Comparison of ENCODE assay signal across 10 cellular contexts in genomic region chr15:80480909-80481308, GRCh38.
DNase-seq lines count a peak whose midpoint lies in the region; ATAC-seq and TF ChIP-seq lines count a peak whose summit lies in the region.
"Had no signal": no experiment of that assay in that cellular context is flagged by ENCODE, and none has a peak within 500 bp of the region (broad histone marks: within the 10 kb centered on the region; RNA-seq: fewer than 3 reads in every experiment).

No MANE protein-coding gene starts in this region.

- H3K9me3 ChIP-seq in osteoblast (ENCODE audit: low read depth, low read length) = no peaks in the 10 kb centered on the region

- DNase-seq in AG10803 (ENCODE audit: low read depth) = peak; percentile 97
- peak; percentile 35 to 47 for DNase-seq in SW 1271 (lab: John Stamatoyannopoulos, UW)
- peak; percentile 100 for DNase-seq in fibroblast of the aortic adventitia (ENCODE audit: low read depth)
- peak; percentile 94 for DNase-seq in osteoblast (ENCODE audit: insufficient read length, low spot score, missing footprints)
- DNase-seq in putamen (ENCODE audit: low spot score) = no peak
- no peak for DNase-seq in NCI-H128 (lab: John Stamatoyannopoulos, UW; ENCODE audit: unreplicated experiment)
- no peak for DNase-seq in GM19240 (ENCODE audit: insufficient read length, low spot score)
- DNase-seq: COR-L47, NCI-H1930 had no signal

- H3K4me3 ChIP-seq in AG10803 (ENCODE audit: low read length) (no peak overlapping the region), fibroblast of the aortic adventitia (ENCODE audit: low read depth, low read length) (peak overlapping the region; percentile 43), osteoblast (ENCODE audit: insufficient read depth, low read length) (peak overlapping the region; percentile 27)

- H3K27me3 ChIP-seq in osteoblast (ENCODE audit: insufficient read depth, low read length) = no peaks in the 10 kb centered on the region

- H3K79me2 ChIP-seq in osteoblast (ENCODE audit: insufficient read depth, low read length) = no peaks in the 10 kb centered on the region

- peaks cover 58% of the 10 kb centered on the region for H3K4me1 ChIP-seq in osteoblast (ENCODE audit: insufficient read depth, low read length)

- H3K27ac ChIP-seq in osteoblast (ENCODE audit: low read depth, low read length) = peak overlapping the region; percentile 88

- peak overlapping the region; percentile 56 for H3K4me2 ChIP-seq in osteoblast (ENCODE audit: insufficient read depth, low read length)

- H3K36me3 ChIP-seq in osteoblast (ENCODE audit: insufficient read depth, low read length) = no peaks in the 10 kb centered on the region

- TF ChIP-seq CTCF in AG10803 (conservative IDR thresholded peaks at IDR 0.05; ENCODE audit: low read length) (no peak), fibroblast of the aortic adventitia (IDR thresholded peaks at IDR 0.05; ENCODE audit: insufficient read depth, low read length) (no peak), osteoblast (IDR thresholded peaks at IDR 0.05; ENCODE audit: extremely low read depth, low read depth, low read length) (no peak)

- H4K20me1 ChIP-seq in osteoblast (ENCODE audit: insufficient read depth, low read length) = no peaks in the 10 kb centered on the region

- H2AFZ ChIP-seq in osteoblast (ENCODE audit: low read length) = no peak overlapping the region

- ATAC-seq in GM19397 (IDR thresholded peaks at IDR 0.05; ENCODE audit: unreplicated experiment) = no peak

Comparison
In these comparisons a context has a peak if more than half of its experiments do, and no peak if none do; other contexts are left out.
1. DNase-seq: peak in AG10803 (single experiment), SW 1271 (2 of 2), fibroblast of the aortic adventitia (single experiment) and osteoblast (single experiment); none in putamen (single experiment), NCI-H128 (single experiment) and GM19240 (single experiment).